ENCODE assay signal across 1 cellular context in genomic region chr11:70397983-70398833, GRCh38.
TF ChIP-seq lines count a peak whose summit lies in the region.

TSS of gene CTTN (plus strand) at chr11:70398529. CDS start at chr11:70407298, 8,769 bp downstream.

TF ChIP-seq in K562, 482 proteins besides CTCF, POLR2A, EP300 and RAD21 (continued from another document and continues in another):
- TF ChIP-seq ZMIZ1 (IDR thresholded peaks at IDR 0.05; ENCODE audit: low read depth in 2 of 2, low read length in 2 of 2) (0 out of 4 replicates have a peak, but pooled peaks of 1 of the 2 experiments have one; percentile 37), EGR1 (conservative IDR thresholded peaks at IDR 0.05) (peak; percentile 41; the same call in 1 of the 2 replicates), U2AF1 (optimal IDR thresholded peaks at IDR 0.05; ENCODE audit: low read depth, low read length) (peak; percentile 19), MYC (IDR thresholded peaks at IDR 0.05; ENCODE audit: low read depth, low read length) (peak; percentile 78), MYC (CRISPR knock-in tag; IDR thresholded peaks at IDR 0.05; ENCODE audit: borderline replicate concordance, low read depth) (peak; percentile 82; the same call in 1 of the 2 replicates), ZBTB1 (CRISPR knock-in tag; IDR thresholded peaks at IDR 0.05; ENCODE audit: borderline replicate concordance, low read depth) (peak; percentile 100), ZBTB40 (IDR thresholded peaks at IDR 0.05) (peak; percentile 81), ZBTB40 (CRISPR knock-in tag; IDR thresholded peaks at IDR 0.05) (no peak), FUS (optimal IDR thresholded peaks at IDR 0.05; ENCODE audit: low read depth, low read length) (peak; percentile 34), SIN3A (IDR thresholded peaks at IDR 0.05; ENCODE audit: borderline replicate concordance in 2 of 2, control insufficient read depth in 1 of 2, low read depth in 2 of 2, low read length in 2 of 2) (peak; percentile 26 to 85; a peak in 2 of 4 replicates), ZNF740 (CRISPR knock-in tag; IDR thresholded peaks at IDR 0.05) (peak; percentile 34; the same call in 1 of the 2 replicates), ZNF740 (tag; IDR thresholded peaks at IDR 0.05) (no peak), ZNF282 (CRISPR knock-in tag; IDR thresholded peaks at IDR 0.05) (0 out of 2 replicates have a peak, but pooled peaks have one; percentile 28), ZSCAN29 (IDR thresholded peaks at IDR 0.05) (no peak), COPS2 (conservative IDR thresholded peaks at IDR 0.05) (no peak), TFAP4 (CRISPR knock-in tag; IDR thresholded peaks at IDR 0.05; ENCODE audit: borderline replicate concordance) (peak; percentile 84), TCF7 (IDR thresholded peaks at IDR 0.05; ENCODE audit: borderline replicate concordance) (0 out of 2 replicates have a peak, but pooled peaks have one; percentile 13), MLLT1 (IDR thresholded peaks at IDR 0.05) (peak; percentile 6 to 59; a peak in 2 of 4 replicates), ZBTB43 (CRISPR knock-in tag; IDR thresholded peaks at IDR 0.05) (peak; percentile 81), FOXA3 (CRISPR knock-in tag; conservative IDR thresholded peaks at IDR 0.05 in 1 of 2, IDR thresholded peaks at IDR 0.05 in 1 of 2) (peak in 1 of 2 experiments; percentile 86; a peak in 2 of 4 replicates), ZFX (CRISPR knock-in tag; IDR thresholded peaks at IDR 0.05) (peak; percentile 67), CBFB (CRISPR knock-in tag; IDR thresholded peaks at IDR 0.05) (0 out of 2 replicates have a peak, but pooled peaks have one; percentile 53), FOXP1 (CRISPR knock-in tag; IDR thresholded peaks at IDR 0.05) (peak; percentile 39; the same call in 1 of the 2 replicates), RBBP5 (IDR thresholded peaks at IDR 0.05; ENCODE audit: borderline replicate concordance, insufficient read depth, low read length, poor library complexity, severe bottlenecking) (peak; percentile 66), MNT (conservative IDR thresholded peaks at IDR 0.05) (peak; percentile 89 to 94), TCF15 (CRISPR knock-in tag; IDR thresholded peaks at IDR 0.05) (no peak), ETV6 (IDR thresholded peaks at IDR 0.05; ENCODE audit: borderline replicate concordance in 1 of 2, low read depth in 2 of 2, low read length in 1 of 2) (peak; percentile 55 to 67; a peak in 2 of 4 replicates), ETV6 (CRISPR knock-in tag; IDR thresholded peaks at IDR 0.05; ENCODE audit: borderline replicate concordance) (peak; percentile 77; the same call in 1 of the 2 replicates), FOXK2 (conservative IDR thresholded peaks at IDR 0.05 in 1 of 2, IDR thresholded peaks at IDR 0.05 in 1 of 2; ENCODE audit: low read depth in 2 of 2) (peak in 1 of 2 experiments; percentile 58; a peak in 1 of 4 replicates), ETV5 (CRISPR knock-in tag; IDR thresholded peaks at IDR 0.05; ENCODE audit: low read depth) (peak; percentile 88), BRCA1 (IDR thresholded peaks at IDR 0.05) (no peak), BRCA1 (CRISPR knock-in tag; IDR thresholded peaks at IDR 0.05) (no peak), ZNF140 (CRISPR knock-in tag; IDR thresholded peaks at IDR 0.05) (no peak), ZKSCAN8 (CRISPR knock-in tag; IDR thresholded peaks at IDR 0.05) (no peak), RBM17 (IDR thresholded peaks at IDR 0.05; ENCODE audit: borderline replicate concordance, low read depth, low read length) (no peak), GATAD2B (IDR thresholded peaks at IDR 0.05; ENCODE audit: borderline replicate concordance) (peak; percentile 84; the same call in 1 of the 2 replicates), PML (IDR thresholded peaks at IDR 0.05; ENCODE audit: low read length) (peak; percentile 33; the same call in 1 of the 2 replicates), MAX (CRISPR knock-in tag; IDR thresholded peaks at IDR 0.05) (peak; percentile 90), GABPA (tag; conservative IDR thresholded peaks at IDR 0.05; ENCODE audit: low read depth) (peak; percentile 93), ARID2 (IDR thresholded peaks at IDR 0.05) (no peak)
